ENCODE assay signal across 12 cellular contexts in genomic region chr19:29098863-29099481, GRCh38.
DNase-seq lines count a peak whose midpoint lies in the region; ATAC-seq and TF ChIP-seq lines count a peak whose summit lies in the region.
"Had no signal": no experiment of that assay in that cellular context is flagged by ENCODE, and none has a peak within 500 bp of the region (broad histone marks: within the 10 kb centered on the region; RNA-seq: fewer than 3 reads in every experiment).

No MANE protein-coding gene starts in this region.

- H3K27me3 ChIP-seq in esophagus (ENCODE audit: control insufficient read depth in 1 of 2, insufficient read depth in 2 of 2, low read length in 2 of 2) = no peaks in the 10 kb centered on the region
- H3K27me3 ChIP-seq in muscle layer of colon (ENCODE audit: control insufficient read depth in 1 of 2, insufficient read depth in 2 of 2, low read length in 2 of 2) = no peaks in the 10 kb centered on the region
- H3K27me3 ChIP-seq: right lobe of liver had no signal

- H3K27ac ChIP-seq in esophagus (ENCODE audit: low read depth in 2 of 2, low read length in 1 of 2) = peak overlapping the region; percentile 83 to 87
- peak overlapping the region; percentile 52 for H3K27ac ChIP-seq in muscle layer of colon (ENCODE audit: low read depth, low read length)
- H3K27ac ChIP-seq: right lobe of liver had no signal

- no peaks in the 10 kb centered on the region for H3K36me3 Mint-ChIP-seq in immature natural killer cell
- H3K36me3 Mint-ChIP-seq: activated naive CD4-positive, alpha-beta T cell treated with anti-CD3 and anti-CD28 coated beads, Interleukin-2, amount 50 U/mL, for 24 hours had no signal

- peaks cover 0 to 6% (median 3%) of the 10 kb centered on the region in 3 donors for H3K27me3 Mint-ChIP-seq in immature natural killer cell (ENCODE audit: low read depth in 3 of 3)
- H3K27me3 Mint-ChIP-seq: B cell had no signal

- DNase-seq in A172 (ENCODE audit: low spot score) (peak; percentile 40), M059J (ENCODE audit: low read depth) (peak; percentile 45), immature natural killer cell (no peak), GM10248 (ENCODE audit: extremely low spot score) (no peak), T-helper 2 cell (no peak)
- DNase-seq: NCI-H2029, right lobe of liver had no signal

- no peaks in the 10 kb centered on the region for H3K4me1 Mint-ChIP-seq in immature natural killer cell
- H3K4me1 Mint-ChIP-seq: activated naive CD4-positive, alpha-beta T cell treated with anti-CD3 and anti-CD28 coated beads, Interleukin-2, amount 50 U/mL, for 24 hours; B cell had no signal

- no peak overlapping the region for H3K4me3 Mint-ChIP-seq in immature natural killer cell
- H3K4me3 Mint-ChIP-seq: activated naive CD4-positive, alpha-beta T cell treated with anti-CD3 and anti-CD28 coated beads, Interleukin-2, amount 50 U/mL, for 24 hours; B cell had no signal

- POLR2A ChIA-PET in GM10248 (lab: Yijun Ruan, JAX) = no interaction called here

- no peak for TF ChIP-seq CTCF in GM10248 (IDR thresholded peaks at IDR 0.05; ENCODE audit: control extremely low read depth, extremely low read depth, low read depth, missing control alignments)

- H3K9ac ChIP-seq in muscle layer of colon (ENCODE audit: low read length) = no peak overlapping the region

- H3K4me1 ChIP-seq in esophagus (ENCODE audit: control insufficient read depth in 2 of 2, insufficient read depth in 2 of 2, low read length in 1 of 2) = peaks cover 0 to 9% of the 10 kb centered on the region in 2 donors
- peaks cover 3% of the 10 kb centered on the region for H3K4me1 ChIP-seq in muscle layer of colon (ENCODE audit: insufficient read depth, low read length)
- H3K4me1 ChIP-seq: right lobe of liver had no signal

- WGBS in esophagus, 2 donors = 35 to 46% methylated on average over 10 of the region's 10 CpGs

- no peak for ATAC-seq in GM19351 (IDR thresholded peaks at IDR 0.05; ENCODE audit: unreplicated experiment)
- ATAC-seq: right lobe of liver had no signal

- H3K9me3 Mint-ChIP-seq in immature natural killer cell = peaks cover 0 to 9% (median under 1%) of the 10 kb centered on the region in 6 donors

- H3K9me3 ChIP-seq in esophagus (ENCODE audit: control insufficient read depth in 2 of 2, insufficient read depth in 1 of 2, low read depth in 1 of 2, low read length in 1 of 2) (no peaks in the 10 kb centered on the region), muscle layer of colon (ENCODE audit: low read length) (no peaks in the 10 kb centered on the region)
- H3K9me3 ChIP-seq: right lobe of liver had no signal

- H3K27ac Mint-ChIP-seq in immature natural killer cell = no peak overlapping the region
- H3K27ac Mint-ChIP-seq: activated naive CD4-positive, alpha-beta T cell treated with anti-CD3 and anti-CD28 coated beads, Interleukin-2, amount 50 U/mL, for 24 hours; B cell had no signal

- H3K36me3 ChIP-seq in esophagus (ENCODE audit: control insufficient read depth in 2 of 2, insufficient read depth in 2 of 2, low read length in 1 of 2) (no peaks in the 10 kb centered on the region), muscle layer of colon (ENCODE audit: insufficient read depth, low read length) (no peaks in the 10 kb centered on the region)
- H3K36me3 ChIP-seq: right lobe of liver had no signal

- CTCF ChIA-PET in GM10248 (lab: Yijun Ruan, JAX) = no interaction called here

- H3K4me3 ChIP-seq in esophagus (ENCODE audit: low read depth in 1 of 2, low read length in 2 of 2) (no peak overlapping the region), muscle layer of colon (ENCODE audit: low read depth in 1 of 2, low read length in 2 of 2) (no peak overlapping the region)
- H3K4me3 ChIP-seq: right lobe of liver had no signal

Comparison
In these comparisons a context has a peak if more than half of its experiments do, and no peak if none do; other contexts are left out.
1. DNase-seq: peak in A172 (single experiment) and M059J (single experiment); none in immature natural killer cell (0 of 3), GM10248 (single experiment) and T-helper 2 cell (0 of 5).